Comparison of ENCODE assay signal across 34 cellular contexts in genomic region chr2:82857952-82858351, GRCh38.
"Had no signal": no experiment of that assay in that cellular context is flagged by ENCODE, and none has a peak within 500 bp of the region (broad histone marks: within the 10 kb centered on the region; RNA-seq: fewer than 3 reads in every experiment).

No MANE protein-coding gene starts in this region.

- H3K4me3 ChIP-seq: ascending aorta had no signal

- H3K36me3 ChIP-seq: ascending aorta had no signal

- H3K27ac ChIP-seq: ascending aorta, VCaP had no signal

- H3K9me3 Mint-ChIP-seq: activated CD4-positive, alpha-beta T cell treated with anti-CD3 and anti-CD28 coated beads, Interleukin-2, amount 10 ng/mL, durations not matched to agents 7 days and 5 days; activated naive CD4-positive, alpha-beta T cell treated with anti-CD3 and anti-CD28 coated beads, Interleukin-2, amount 50 U/mL, for 24 hours; activated naive CD8-positive, alpha-beta T cell treated with anti-CD3 and anti-CD28 coated beads, Interleukin-2, amount 10 ng/mL, durations not matched to agents 7 days and 5 days; brain had no signal

- H3K27ac Mint-ChIP-seq: activated B cell treated with CpG ODN at 0.5 μM for 24 hours; activated CD4-positive, alpha-beta memory T cell treated with anti-CD3 and anti-CD28 coated beads, Interleukin-2, amount 10 ng/mL, durations not matched to agents 7 days and 5 days; activated CD4-positive, alpha-beta T cell treated with anti-CD3 and anti-CD28 coated beads for 36 hours; activated CD4-positive, alpha-beta T cell treated with anti-CD3 and anti-CD28 coated beads, Interleukin-2, amount 10 ng/mL, durations not matched to agents 7 days and 5 days; activated CD8-positive, alpha-beta memory T cell treated with anti-CD3 and anti-CD28 coated beads, Interleukin-2, amount 10 ng/mL, durations not matched to agents 7 days and 5 days; activated CD8-positive, alpha-beta T cell treated with anti-CD3 and anti-CD28 coated beads, Interleukin-2, amount 10 ng/mL, durations not matched to agents 7 days and 5 days; activated naive CD4-positive, alpha-beta T cell treated with anti-CD3 and anti-CD28 coated beads, Interleukin-2, amount 10 ng/mL, durations not matched to agents 7 days and 5 days; activated naive CD4-positive, alpha-beta T cell treated with anti-CD3 and anti-CD28 coated beads, Interleukin-2, amount 50 U/mL, for 24 hours; activated naive CD8-positive, alpha-beta T cell; activated naive CD8-positive, alpha-beta T cell treated with anti-CD3 and anti-CD28 coated beads, Interleukin-2, amount 10 ng/mL, durations not matched to agents 7 days and 5 days; activated naive CD8-positive, alpha-beta T cell treated with anti-CD3 and anti-CD28 coated beads, Interleukin-2, amount 50 U/mL, for 24 hours; activated T-cell treated with anti-CD3 and anti-CD28 coated beads, Interleukin-2, amount 50 U/mL, for 24 hours; activated T-helper 2 cell treated with anti-CD3 and anti-CD28 coated beads, Interferon-gamma antibody, Interleukin-2, Interleukin-4, amounts not matched to agents 10 μg/mL and 5 μg/mL and 100 μg/mL, durations not matched to agents 14 hours and 24 hours and 36 hours; brain; T-helper 1 cell treated with Interleukin-12 subunit alpha and Interleukin-12 subunit beta and Interleukin-4 antibody, amounts not matched to agents 30 μg/mL and 1 μg/mL, for 36 hours; T-helper 2 cell treated with Interferon-gamma antibody and Interleukin-4, amounts not matched to agents 5 μg/mL and 100 μg/mL, for 36 hours had no signal

- ATAC-seq: activated CD4-positive, alpha-beta T cell treated with anti-CD3 and anti-CD28 coated beads for 36 hours; activated CD8-positive, alpha-beta memory T cell treated with anti-CD3 and anti-CD28 coated beads, Interleukin-2, amount 10 ng/mL, durations not matched to agents 7 days and 5 days; activated CD8-positive, alpha-beta T cell treated with anti-CD3 and anti-CD28 coated beads, Interleukin-2, amount 10 ng/mL, durations not matched to agents 7 days and 5 days; activated naive CD8-positive, alpha-beta T cell treated with anti-CD3 and anti-CD28 coated beads, Interleukin-2, amount 50 U/mL, for 24 hours had no signal

- DNase-seq: activated B cell treated with CpG ODN at 0.5 μM for 24 hours; activated CD4-positive, alpha-beta memory T cell treated with anti-CD3 and anti-CD28 coated beads, Interleukin-2, amount 10 ng/mL, durations not matched to agents 7 days and 5 days; activated CD4-positive, alpha-beta T cell treated with anti-CD3 and anti-CD28 coated beads for 1 hour; activated CD4-positive, alpha-beta T cell treated with anti-CD3 and anti-CD28 coated beads for 36 hours; activated CD4-positive, alpha-beta T cell treated with anti-CD3 and anti-CD28 coated beads for 48 hours; activated CD4-positive, alpha-beta T cell treated with anti-CD3 and anti-CD28 coated beads, Interleukin-2, amount 10 ng/mL, durations not matched to agents 7 days and 5 days; activated CD4-positive, alpha-beta T cell treated with anti-CD3 and anti-CD28 coated beads, Interleukin-2, amount 50 U/mL, for 48 hours; activated CD8-positive, alpha-beta memory T cell treated with anti-CD3 and anti-CD28 coated beads for 24 hours; activated CD8-positive, alpha-beta memory T cell treated with anti-CD3 and anti-CD28 coated beads, Interleukin-2, amount 10 ng/mL, durations not matched to agents 7 days and 5 days; activated CD8-positive, alpha-beta memory T cell treated with anti-CD3 and anti-CD28 coated beads, Interleukin-2, amount 50 U/mL, for 48 hours; activated CD8-positive, alpha-beta T cell treated with anti-CD3 and anti-CD28 coated beads, Interleukin-2, amount 10 ng/mL, durations not matched to agents 7 days and 5 days; activated effector memory CD4-positive, alpha-beta T cell treated with Interleukin-2 at 50 U/mL for 16 hours; activated gamma-delta T cell; activated naive CD4-positive, alpha-beta T cell treated with anti-CD3 and anti-CD28 coated beads, Interleukin-2, amount 10 ng/mL, durations not matched to agents 7 days and 5 days; activated naive CD4-positive, alpha-beta T cell treated with Interleukin-2 at 50 U/mL for 16 hours; activated naive CD8-positive, alpha-beta T cell treated with anti-CD3 and anti-CD28 coated beads, Interleukin-2, amount 10 ng/mL, durations not matched to agents 7 days and 5 days; activated naive CD8-positive, alpha-beta T cell treated with anti-CD3 and anti-CD28 coated beads, Interleukin-2, amount 50 U/mL, for 24 hours; activated T-cell treated with anti-CD3 and anti-CD28 coated beads, Interleukin-2, amount 50 U/mL, for 24 hours; activated T-cell treated with anti-CD3 and anti-CD28 coated beads, Interleukin-2, amount 50 U/mL, for 48 hours; amygdala; anterior cingulate cortex; cerebellar nuclear complex; T-helper 1 cell; T-helper 2 cell; T-helper 9 cell had no signal

- H3K27me3 ChIP-seq: ascending aorta had no signal

- H3K4me1 Mint-ChIP-seq: activated B cell treated with CpG ODN at 0.5 μM for 24 hours; activated CD4-positive, alpha-beta memory T cell treated with anti-CD3 and anti-CD28 coated beads, Interleukin-2, amount 10 ng/mL, durations not matched to agents 7 days and 5 days; activated CD4-positive, alpha-beta T cell treated with anti-CD3 and anti-CD28 coated beads for 36 hours; activated CD4-positive, alpha-beta T cell treated with anti-CD3 and anti-CD28 coated beads, Interleukin-2, amount 10 ng/mL, durations not matched to agents 7 days and 5 days; activated CD8-positive, alpha-beta memory T cell treated with anti-CD3 and anti-CD28 coated beads, Interleukin-2, amount 10 ng/mL, durations not matched to agents 7 days and 5 days; activated naive CD4-positive, alpha-beta T cell treated with anti-CD3 and anti-CD28 coated beads, Interleukin-2, amount 10 ng/mL, durations not matched to agents 7 days and 5 days; activated naive CD4-positive, alpha-beta T cell treated with anti-CD3 and anti-CD28 coated beads, Interleukin-2, amount 50 U/mL, for 24 hours; activated naive CD8-positive, alpha-beta T cell treated with anti-CD3 and anti-CD28 coated beads, Interleukin-2, amount 50 U/mL, for 24 hours; brain; central memory CD8-positive, alpha-beta T cell had no signal

- H3K27me3 Mint-ChIP-seq: activated B cell treated with CpG ODN at 0.5 μM for 24 hours; activated CD4-positive, alpha-beta memory T cell treated with anti-CD3 and anti-CD28 coated beads, Interleukin-2, amount 10 ng/mL, durations not matched to agents 7 days and 5 days; activated CD4-positive, alpha-beta T cell treated with anti-CD3 and anti-CD28 coated beads for 36 hours; activated CD4-positive, alpha-beta T cell treated with anti-CD3 and anti-CD28 coated beads, Interleukin-2, amount 10 ng/mL, durations not matched to agents 7 days and 5 days; activated CD8-positive, alpha-beta memory T cell treated with anti-CD3 and anti-CD28 coated beads, Interleukin-2, amount 10 ng/mL, durations not matched to agents 7 days and 5 days; activated naive CD4-positive, alpha-beta T cell treated with anti-CD3 and anti-CD28 coated beads, Interleukin-2, amount 10 ng/mL, durations not matched to agents 7 days and 5 days; activated naive CD4-positive, alpha-beta T cell treated with anti-CD3 and anti-CD28 coated beads, Interleukin-2, amount 50 U/mL, for 24 hours; activated naive CD8-positive, alpha-beta T cell; activated naive CD8-positive, alpha-beta T cell treated with anti-CD3 and anti-CD28 coated beads, Interleukin-2, amount 10 ng/mL, durations not matched to agents 7 days and 5 days; activated naive CD8-positive, alpha-beta T cell treated with anti-CD3 and anti-CD28 coated beads, Interleukin-2, amount 50 U/mL, for 24 hours; activated T-cell treated with anti-CD3 and anti-CD28 coated beads, Interleukin-2, amount 50 U/mL, for 24 hours; central memory CD8-positive, alpha-beta T cell had no signal

- H3K36me3 Mint-ChIP-seq: activated CD8-positive, alpha-beta memory T cell treated with anti-CD3 and anti-CD28 coated beads, Interleukin-2, amount 10 ng/mL, durations not matched to agents 7 days and 5 days; activated naive CD4-positive, alpha-beta T cell treated with anti-CD3 and anti-CD28 coated beads, Interleukin-2, amount 10 ng/mL, durations not matched to agents 7 days and 5 days; activated naive CD4-positive, alpha-beta T cell treated with anti-CD3 and anti-CD28 coated beads, Interleukin-2, amount 50 U/mL, for 24 hours; activated naive CD8-positive, alpha-beta T cell; activated naive CD8-positive, alpha-beta T cell treated with anti-CD3 and anti-CD28 coated beads, Interleukin-2, amount 10 ng/mL, durations not matched to agents 7 days and 5 days; brain had no signal

- H3K4me1 ChIP-seq: ascending aorta had no signal

- H3K4me3 Mint-ChIP-seq: activated B cell treated with CpG ODN at 0.5 μM for 24 hours; activated CD4-positive, alpha-beta memory T cell treated with anti-CD3 and anti-CD28 coated beads, Interleukin-2, amount 10 ng/mL, durations not matched to agents 7 days and 5 days; activated CD4-positive, alpha-beta T cell treated with anti-CD3 and anti-CD28 coated beads for 36 hours; activated CD4-positive, alpha-beta T cell treated with anti-CD3 and anti-CD28 coated beads, Interleukin-2, amount 10 ng/mL, durations not matched to agents 7 days and 5 days; activated CD8-positive, alpha-beta memory T cell treated with anti-CD3 and anti-CD28 coated beads, Interleukin-2, amount 10 ng/mL, durations not matched to agents 7 days and 5 days; activated CD8-positive, alpha-beta T cell treated with anti-CD3 and anti-CD28 coated beads, Interleukin-2, amount 10 ng/mL, durations not matched to agents 7 days and 5 days; activated naive CD4-positive, alpha-beta T cell treated with anti-CD3 and anti-CD28 coated beads, Interleukin-2, amount 10 ng/mL, durations not matched to agents 7 days and 5 days; activated naive CD4-positive, alpha-beta T cell treated with anti-CD3 and anti-CD28 coated beads, Interleukin-2, amount 50 U/mL, for 24 hours; activated naive CD8-positive, alpha-beta T cell; activated naive CD8-positive, alpha-beta T cell treated with anti-CD3 and anti-CD28 coated beads, Interleukin-2, amount 10 ng/mL, durations not matched to agents 7 days and 5 days; activated naive CD8-positive, alpha-beta T cell treated with anti-CD3 and anti-CD28 coated beads, Interleukin-2, amount 50 U/mL, for 24 hours; activated T-cell treated with anti-CD3 and anti-CD28 coated beads, Interleukin-2, amount 50 U/mL, for 24 hours; brain; central memory CD8-positive, alpha-beta T cell; T-helper 1 cell treated with Interleukin-12 subunit alpha and Interleukin-12 subunit beta and Interleukin-4 antibody, amounts not matched to agents 30 μg/mL and 1 μg/mL, for 36 hours; T-helper 2 cell treated with Interferon-gamma antibody and Interleukin-4, amounts not matched to agents 5 μg/mL and 100 μg/mL, for 36 hours had no signal

- H3K9me3 ChIP-seq: ascending aorta had no signal
